In the genomic region with DNA sequence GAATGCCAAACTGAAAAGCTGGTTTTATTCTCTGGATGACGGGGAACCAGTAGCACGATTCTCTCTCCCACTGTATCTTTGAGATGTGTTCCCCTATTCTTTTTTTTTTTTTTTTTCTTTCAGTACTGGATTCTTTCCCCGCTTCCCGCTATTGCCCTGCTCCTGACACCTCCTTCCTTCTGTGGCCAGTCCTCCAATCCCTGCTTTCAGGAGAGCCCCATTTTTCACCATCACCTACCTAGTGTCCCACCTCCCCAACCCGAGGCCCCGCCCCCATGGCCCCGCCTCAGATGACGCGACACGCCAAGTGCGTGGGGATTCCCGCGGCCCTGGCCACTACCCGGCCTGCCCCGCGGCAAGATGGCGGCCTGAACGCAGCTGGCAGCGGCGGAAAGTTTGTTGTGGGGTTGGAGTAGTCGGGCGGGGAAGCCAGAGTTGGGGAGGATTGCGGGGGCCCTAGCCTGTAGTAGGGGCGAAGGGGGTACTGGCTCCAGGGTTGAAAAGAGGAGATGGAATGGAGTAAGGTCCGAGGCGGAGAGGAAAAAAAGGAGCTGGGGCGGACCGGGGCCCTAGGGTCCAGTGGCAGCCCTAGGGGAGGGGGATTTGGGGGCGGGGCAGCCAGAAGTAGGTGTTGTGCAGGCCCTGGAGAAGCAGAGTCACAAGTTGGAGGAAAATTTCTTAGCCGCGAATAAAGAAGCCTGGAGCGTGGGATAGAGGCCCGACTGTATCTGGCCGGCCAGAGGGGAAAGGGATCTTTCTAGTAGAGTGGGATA, we compare ENCODE assay signal across 1 cellular context.
A peak's percentile ranks its signal among the peaks of the same experiment; 100 is the strongest.
TF ChIP-seq lines count a peak whose summit lies in the region.

A gene with protein sequence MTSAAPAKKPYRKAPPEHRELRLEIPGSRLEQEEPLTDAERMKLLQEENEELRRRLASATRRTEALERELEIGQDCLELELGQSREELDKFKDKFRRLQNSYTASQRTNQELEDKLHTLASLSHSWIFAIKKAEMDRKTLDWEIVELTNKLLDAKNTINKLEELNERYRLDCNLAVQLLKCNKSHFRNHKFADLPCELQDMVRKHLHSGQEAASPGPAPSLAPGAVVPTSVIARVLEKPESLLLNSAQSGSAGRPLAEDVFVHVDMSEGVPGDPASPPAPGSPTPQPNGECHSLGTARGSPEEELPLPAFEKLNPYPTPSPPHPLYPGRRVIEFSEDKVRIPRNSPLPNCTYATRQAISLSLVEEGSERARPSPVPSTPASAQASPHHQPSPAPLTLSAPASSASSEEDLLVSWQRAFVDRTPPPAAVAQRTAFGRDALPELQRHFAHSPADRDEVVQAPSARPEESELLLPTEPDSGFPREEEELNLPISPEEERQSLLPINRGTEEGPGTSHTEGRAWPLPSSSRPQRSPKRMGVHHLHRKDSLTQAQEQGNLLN (plus strand): TSS at position 336 of the 773 bp plus-strand sequence. CDS start 21,432 bp downstream, outside the sequence.

TF ChIP-seq in HepG2, 621 proteins besides CTCF, POLR2A, EP300 and RAD21 (continued from another document and continues in another):
- TF ChIP-seq ELF3 (CRISPR knock-in tag; IDR thresholded peaks at IDR 0.05), result peak; percentile 64
- TF ChIP-seq ZNF557 (CRISPR knock-in tag; IDR thresholded peaks at IDR 0.05), result no peak
- peak; percentile 48; the same call in 1 of the 2 replicates for TF ChIP-seq NFRKB (IDR thresholded peaks at IDR 0.05)
- no peak for TF ChIP-seq ZNF33A (CRISPR knock-in tag; IDR thresholded peaks at IDR 0.05; ENCODE audit: borderline replicate concordance)
- TF ChIP-seq, protein P1, sequence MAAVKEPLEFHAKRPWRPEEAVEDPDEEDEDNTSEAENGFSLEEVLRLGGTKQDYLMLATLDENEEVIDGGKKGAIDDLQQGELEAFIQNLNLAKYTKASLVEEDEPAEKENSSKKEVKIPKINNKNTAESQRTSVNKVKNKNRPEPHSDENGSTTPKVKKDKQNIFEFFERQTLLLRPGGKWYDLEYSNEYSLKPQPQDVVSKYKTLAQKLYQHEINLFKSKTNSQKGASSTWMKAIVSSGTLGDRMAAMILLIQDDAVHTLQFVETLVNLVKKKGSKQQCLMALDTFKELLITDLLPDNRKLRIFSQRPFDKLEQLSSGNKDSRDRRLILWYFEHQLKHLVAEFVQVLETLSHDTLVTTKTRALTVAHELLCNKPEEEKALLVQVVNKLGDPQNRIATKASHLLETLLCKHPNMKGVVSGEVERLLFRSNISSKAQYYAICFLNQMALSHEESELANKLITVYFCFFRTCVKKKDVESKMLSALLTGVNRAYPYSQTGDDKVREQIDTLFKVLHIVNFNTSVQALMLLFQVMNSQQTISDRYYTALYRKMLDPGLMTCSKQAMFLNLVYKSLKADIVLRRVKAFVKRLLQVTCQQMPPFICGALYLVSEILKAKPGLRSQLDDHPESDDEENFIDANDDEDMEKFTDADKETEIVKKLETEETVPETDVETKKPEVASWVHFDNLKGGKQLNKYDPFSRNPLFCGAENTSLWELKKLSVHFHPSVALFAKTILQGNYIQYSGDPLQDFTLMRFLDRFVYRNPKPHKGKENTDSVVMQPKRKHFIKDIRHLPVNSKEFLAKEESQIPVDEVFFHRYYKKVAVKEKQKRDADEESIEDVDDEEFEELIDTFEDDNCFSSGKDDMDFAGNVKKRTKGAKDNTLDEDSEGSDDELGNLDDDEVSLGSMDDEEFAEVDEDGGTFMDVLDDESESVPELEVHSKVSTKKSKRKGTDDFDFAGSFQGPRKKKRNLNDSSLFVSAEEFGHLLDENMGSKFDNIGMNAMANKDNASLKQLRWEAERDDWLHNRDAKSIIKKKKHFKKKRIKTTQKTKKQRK (IDR thresholded peaks at IDR 0.05; ENCODE audit: low read length), result no peak
- TF ChIP-seq CBFB (CRISPR knock-in tag; IDR thresholded peaks at IDR 0.05), result no peak
- TF ChIP-seq, protein P2, sequence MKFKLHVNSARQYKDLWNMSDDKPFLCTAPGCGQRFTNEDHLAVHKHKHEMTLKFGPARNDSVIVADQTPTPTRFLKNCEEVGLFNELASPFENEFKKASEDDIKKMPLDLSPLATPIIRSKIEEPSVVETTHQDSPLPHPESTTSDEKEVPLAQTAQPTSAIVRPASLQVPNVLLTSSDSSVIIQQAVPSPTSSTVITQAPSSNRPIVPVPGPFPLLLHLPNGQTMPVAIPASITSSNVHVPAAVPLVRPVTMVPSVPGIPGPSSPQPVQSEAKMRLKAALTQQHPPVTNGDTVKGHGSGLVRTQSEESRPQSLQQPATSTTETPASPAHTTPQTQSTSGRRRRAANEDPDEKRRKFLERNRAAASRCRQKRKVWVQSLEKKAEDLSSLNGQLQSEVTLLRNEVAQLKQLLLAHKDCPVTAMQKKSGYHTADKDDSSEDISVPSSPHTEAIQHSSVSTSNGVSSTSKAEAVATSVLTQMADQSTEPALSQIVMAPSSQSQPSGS (CRISPR knock-in tag; IDR thresholded peaks at IDR 0.05), result peak; percentile 35; the same call in 1 of the 2 replicates
- TF ChIP-seq ZSCAN22 (CRISPR knock-in tag; IDR thresholded peaks at IDR 0.05), result peak; percentile 28; the same call in 1 of the 2 replicates
- TF ChIP-seq NCOA5 (CRISPR knock-in tag; IDR thresholded peaks at IDR 0.05), result no peak
- TF ChIP-seq NR2C2 (CRISPR knock-in tag; IDR thresholded peaks at IDR 0.05; ENCODE audit: borderline replicate concordance), result peak; percentile 78
- TF ChIP-seq ZNF879 (CRISPR knock-in tag; IDR thresholded peaks at IDR 0.05), result 0 out of 2 replicates have a peak, but pooled peaks have one; percentile 56
- no peak for TF ChIP-seq HMG20A (CRISPR knock-in tag; IDR thresholded peaks at IDR 0.05; ENCODE audit: borderline replicate concordance)
- peak; percentile 77; the same call in 1 of the 2 replicates for TF ChIP-seq ATF7-NPFF (CRISPR knock-in tag; IDR thresholded peaks at IDR 0.05; ENCODE audit: low read depth)
- TF ChIP-seq ZNF577 (CRISPR knock-in tag; IDR thresholded peaks at IDR 0.05; ENCODE audit: borderline replicate concordance, low read depth), result 0 out of 2 replicates have a peak, but pooled peaks have one; percentile 76
- TF ChIP-seq SOX13 (IDR thresholded peaks at IDR 0.05), result peak; percentile 33; the same call in 1 of the 2 replicates
- peak in 1 of 2 experiments; percentile 52; a peak in 2 of 4 replicates for TF ChIP-seq SOX13 (CRISPR knock-in tag; conservative IDR thresholded peaks at IDR 0.05 in 1 of 2, IDR thresholded peaks at IDR 0.05 in 1 of 2)
- TF ChIP-seq CBX1 (IDR thresholded peaks at IDR 0.05; ENCODE audit: low read depth), result peak; percentile 31
- TF ChIP-seq NFKB2 (CRISPR knock-in tag; IDR thresholded peaks at IDR 0.05; ENCODE audit: borderline replicate concordance), result 0 out of 2 replicates have a peak, but pooled peaks have one; percentile 21
- TF ChIP-seq, protein P3, sequence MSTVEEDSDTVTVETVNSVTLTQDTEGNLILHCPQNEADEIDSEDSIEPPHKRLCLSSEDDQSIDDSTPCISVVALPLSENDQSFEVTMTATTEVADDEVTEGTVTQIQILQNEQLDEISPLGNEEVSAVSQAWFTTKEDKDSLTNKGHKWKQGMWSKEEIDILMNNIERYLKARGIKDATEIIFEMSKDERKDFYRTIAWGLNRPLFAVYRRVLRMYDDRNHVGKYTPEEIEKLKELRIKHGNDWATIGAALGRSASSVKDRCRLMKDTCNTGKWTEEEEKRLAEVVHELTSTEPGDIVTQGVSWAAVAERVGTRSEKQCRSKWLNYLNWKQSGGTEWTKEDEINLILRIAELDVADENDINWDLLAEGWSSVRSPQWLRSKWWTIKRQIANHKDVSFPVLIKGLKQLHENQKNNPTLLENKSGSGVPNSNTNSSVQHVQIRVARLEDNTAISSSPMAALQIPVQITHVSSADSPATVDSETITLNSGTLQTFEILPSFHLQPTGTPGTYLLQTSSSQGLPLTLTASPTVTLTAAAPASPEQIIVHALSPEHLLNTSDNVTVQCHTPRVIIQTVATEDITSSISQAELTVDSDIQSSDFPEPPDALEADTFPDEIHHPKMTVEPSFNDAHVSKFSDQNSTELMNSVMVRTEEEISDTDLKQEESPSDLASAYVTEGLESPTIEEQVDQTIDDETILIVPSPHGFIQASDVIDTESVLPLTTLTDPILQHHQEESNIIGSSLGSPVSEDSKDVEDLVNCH (CRISPR knock-in tag; IDR thresholded peaks at IDR 0.05), result no peak
- peak; percentile 88 for TF ChIP-seq HOXA3 (CRISPR knock-in tag; IDR thresholded peaks at IDR 0.05)
- TF ChIP-seq HES4 (CRISPR knock-in tag; IDR thresholded peaks at IDR 0.05; ENCODE audit: borderline replicate concordance), result peak; percentile 63; the same call in 1 of the 2 replicates
- TF ChIP-seq, protein P4, sequence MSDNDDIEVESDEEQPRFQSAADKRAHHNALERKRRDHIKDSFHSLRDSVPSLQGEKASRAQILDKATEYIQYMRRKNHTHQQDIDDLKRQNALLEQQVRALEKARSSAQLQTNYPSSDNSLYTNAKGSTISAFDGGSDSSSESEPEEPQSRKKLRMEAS (IDR thresholded peaks at IDR 0.05), result peak; percentile 67
- peak; percentile 60 for TF ChIP-seq ZNF883 (CRISPR knock-in tag; IDR thresholded peaks at IDR 0.05; ENCODE audit: not compliant biosample characterization)
- TF ChIP-seq ZNF282 (IDR thresholded peaks at IDR 0.05; ENCODE audit: partially characterized antibody), result no peak
- 0 out of 2 replicates have a peak, but pooled peaks have one; percentile 45 for TF ChIP-seq PHF21A (CRISPR knock-in tag; IDR thresholded peaks at IDR 0.05)
- peak; percentile 75; the same call in 1 of the 2 replicates for TF ChIP-seq KDM5B (CRISPR knock-in tag; IDR thresholded peaks at IDR 0.05; ENCODE audit: borderline replicate concordance)
- peak; percentile 52; the same call in 1 of the 2 replicates for TF ChIP-seq BCL6 (CRISPR knock-in tag; IDR thresholded peaks at IDR 0.05)
- TF ChIP-seq, protein P5, sequence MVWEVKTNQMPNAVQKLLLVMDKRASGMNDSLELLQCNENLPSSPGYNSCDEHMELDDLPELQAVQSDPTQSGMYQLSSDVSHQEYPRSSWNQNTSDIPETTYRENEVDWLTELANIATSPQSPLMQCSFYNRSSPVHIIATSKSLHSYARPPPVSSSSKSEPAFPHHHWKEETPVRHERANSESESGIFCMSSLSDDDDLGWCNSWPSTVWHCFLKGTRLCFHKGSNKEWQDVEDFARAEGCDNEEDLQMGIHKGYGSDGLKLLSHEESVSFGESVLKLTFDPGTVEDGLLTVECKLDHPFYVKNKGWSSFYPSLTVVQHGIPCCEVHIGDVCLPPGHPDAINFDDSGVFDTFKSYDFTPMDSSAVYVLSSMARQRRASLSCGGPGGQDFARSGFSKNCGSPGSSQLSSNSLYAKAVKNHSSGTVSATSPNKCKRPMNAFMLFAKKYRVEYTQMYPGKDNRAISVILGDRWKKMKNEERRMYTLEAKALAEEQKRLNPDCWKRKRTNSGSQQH (CRISPR knock-in tag; IDR thresholded peaks at IDR 0.05; ENCODE audit: low read depth), result peak; percentile 64; the same call in 1 of the 2 replicates
- TF ChIP-seq, protein P6, sequence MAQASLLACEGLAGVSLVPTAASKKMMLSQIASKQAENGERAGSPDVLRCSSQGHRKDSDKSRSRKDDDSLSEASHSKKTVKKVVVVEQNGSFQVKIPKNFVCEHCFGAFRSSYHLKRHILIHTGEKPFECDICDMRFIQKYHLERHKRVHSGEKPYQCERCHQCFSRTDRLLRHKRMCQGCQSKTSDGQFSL (CRISPR knock-in tag; IDR thresholded peaks at IDR 0.05), result peak; percentile 18; the same call in 1 of the 2 replicates
- TF ChIP-seq PAF1 (CRISPR knock-in tag; IDR thresholded peaks at IDR 0.05), result no peak
- TF ChIP-seq PHF8 (CRISPR knock-in tag; IDR thresholded peaks at IDR 0.05), result peak; percentile 89
- no peak for TF ChIP-seq MBNL3 (CRISPR knock-in tag; conservative IDR thresholded peaks at IDR 0.05)
- TF ChIP-seq, protein P7, sequence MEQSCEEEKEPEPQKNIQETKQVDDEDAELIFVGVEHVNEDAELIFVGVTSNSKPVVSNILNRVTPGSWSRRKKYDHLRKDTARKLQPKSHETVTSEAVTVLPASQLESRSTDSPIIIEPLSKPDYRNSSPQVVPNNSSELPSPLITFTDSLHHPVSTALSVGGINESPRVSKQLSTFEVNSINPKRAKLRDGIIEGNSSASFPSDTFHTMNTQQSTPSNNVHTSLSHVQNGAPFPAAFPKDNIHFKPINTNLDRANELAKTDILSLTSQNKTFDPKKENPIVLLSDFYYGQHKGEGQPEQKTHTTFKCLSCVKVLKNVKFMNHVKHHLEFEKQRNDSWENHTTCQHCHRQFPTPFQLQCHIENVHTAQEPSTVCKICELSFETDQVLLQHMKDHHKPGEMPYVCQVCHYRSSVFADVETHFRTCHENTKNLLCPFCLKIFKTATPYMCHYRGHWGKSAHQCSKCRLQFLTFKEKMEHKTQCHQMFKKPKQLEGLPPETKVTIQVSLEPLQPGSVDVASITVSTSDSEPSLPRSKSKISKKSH (CRISPR knock-in tag; IDR thresholded peaks at IDR 0.05; ENCODE audit: borderline replicate concordance), result peak; percentile 57; the same call in 1 of the 2 replicates
- TF ChIP-seq ZNF572 (CRISPR knock-in tag; IDR thresholded peaks at IDR 0.05), result 0 out of 2 replicates have a peak, but pooled peaks have one; percentile 30
- peak; percentile 68; the same call in 1 of the 2 replicates for TF ChIP-seq JUND (CRISPR knock-in tag; IDR thresholded peaks at IDR 0.05)
- peak; percentile 5; the same call in 1 of the 2 replicates for TF ChIP-seq BHLHE40 (IDR thresholded peaks at IDR 0.05; ENCODE audit: low read length)
- TF ChIP-seq ZKSCAN5 (CRISPR knock-in tag; IDR thresholded peaks at IDR 0.05), result 0 out of 2 replicates have a peak, but pooled peaks have one; percentile 34
- no peak for TF ChIP-seq ZBTB1 (CRISPR knock-in tag; IDR thresholded peaks at IDR 0.05; ENCODE audit: borderline replicate concordance)
- TF ChIP-seq AHR (CRISPR knock-in tag; IDR thresholded peaks at IDR 0.05), result no peak; the same call in 1 of the 2 replicates
- peak; percentile 75; the same call in 1 of the 2 replicates for TF ChIP-seq HOXA9 (CRISPR knock-in tag; IDR thresholded peaks at IDR 0.05; ENCODE audit: borderline replicate concordance)
- peak; percentile 55; the same call in 1 of the 2 replicates for TF ChIP-seq ZBTB7A (CRISPR knock-in tag; IDR thresholded peaks at IDR 0.05)
- peak; percentile 88 for TF ChIP-seq ZNF143 (CRISPR knock-in tag; IDR thresholded peaks at IDR 0.05)
- TF ChIP-seq, protein P8, sequence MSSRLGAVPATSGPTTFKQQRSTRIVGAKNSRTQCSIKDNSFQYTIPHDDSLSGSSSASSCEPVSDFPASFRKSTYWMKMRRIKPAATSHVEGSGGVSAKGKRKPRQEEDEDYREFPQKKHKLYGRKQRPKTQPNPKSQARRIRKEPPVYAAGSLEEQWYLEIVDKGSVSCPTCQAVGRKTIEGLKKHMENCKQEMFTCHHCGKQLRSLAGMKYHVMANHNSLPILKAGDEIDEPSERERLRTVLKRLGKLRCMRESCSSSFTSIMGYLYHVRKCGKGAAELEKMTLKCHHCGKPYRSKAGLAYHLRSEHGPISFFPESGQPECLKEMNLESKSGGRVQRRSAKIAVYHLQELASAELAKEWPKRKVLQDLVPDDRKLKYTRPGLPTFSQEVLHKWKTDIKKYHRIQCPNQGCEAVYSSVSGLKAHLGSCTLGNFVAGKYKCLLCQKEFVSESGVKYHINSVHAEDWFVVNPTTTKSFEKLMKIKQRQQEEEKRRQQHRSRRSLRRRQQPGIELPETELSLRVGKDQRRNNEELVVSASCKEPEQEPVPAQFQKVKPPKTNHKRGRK (CRISPR knock-in tag; IDR thresholded peaks at IDR 0.05), result 0 out of 2 replicates have a peak, but pooled peaks have one; percentile 41
